ENCODE assay signal across 1 cellular context in genomic region chr11:2214527-2215229, GRCh38.
TF ChIP-seq lines count a peak whose summit lies in the region.

No MANE protein-coding gene starts in this region.

TF ChIP-seq in H1, 55 proteins besides CTCF, POLR2A, EP300 and RAD21:
- TF ChIP-seq TEAD4 (IDR thresholded peaks at IDR 0.05; ENCODE audit: low read depth, low read length) (no peak), JUN (IDR thresholded peaks at IDR 0.05; ENCODE audit: low read depth, low read length) (no peak), BCL11A (IDR thresholded peaks at IDR 0.05; ENCODE audit: low read depth in 2 of 2, low read length in 2 of 2) (no peak), SUZ12 (IDR thresholded peaks at IDR 0.05; ENCODE audit: low read length) (no peak), RNF2 (IDR thresholded peaks at IDR 0.05; ENCODE audit: borderline replicate concordance, low read depth, low read length, missing control alignments, poor library complexity, severe bottlenecking) (no peak), ZNF274 (IDR thresholded peaks at IDR 0.05; ENCODE audit: borderline replicate concordance, extremely low read depth, low read length) (no peak)
